ENCODE assay signal across 33 cellular contexts in the genomic region with DNA sequence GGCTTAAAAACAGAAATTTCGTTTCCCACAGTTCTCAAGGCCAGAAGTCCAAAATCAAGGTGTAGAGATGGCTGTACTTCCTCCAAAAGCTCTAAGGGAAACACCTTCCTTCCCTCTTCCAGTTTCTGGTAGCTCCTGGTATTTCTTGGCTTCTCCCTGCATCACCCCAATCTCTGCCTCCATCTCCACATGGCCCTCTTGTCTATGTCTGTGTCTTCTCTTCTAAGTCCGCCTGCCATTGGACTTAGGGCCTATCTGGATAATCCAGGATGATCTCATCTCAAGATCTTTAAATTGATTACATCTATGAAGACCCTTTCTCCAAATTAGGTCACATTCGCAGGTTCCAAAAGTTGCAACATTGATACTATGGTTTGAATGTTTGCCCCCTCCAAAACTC.
"Had no signal": no experiment of that assay in that cellular context is flagged by ENCODE, and none has a peak within 500 bp of the region (broad histone marks: within the 10 kb centered on the region; RNA-seq: fewer than 3 reads in every experiment).

No MANE protein-coding gene starts in this region.

- H3K27ac ChIP-seq: adrenal gland, body of pancreas, brain microvascular endothelial cell, breast epithelium had no signal

- H3K9me3 ChIP-seq: adrenal gland, body of pancreas, breast epithelium had no signal

- H3K27me3 Mint-ChIP-seq: activated B cell treated with CpG ODN at 0.5 μM for 24 hours; activated CD4-positive, alpha-beta memory T cell treated with anti-CD3 and anti-CD28 coated beads for 36 hours; activated CD4-positive, alpha-beta T cell treated with anti-CD3 and anti-CD28 coated beads, Interleukin-2, amount 10 ng/mL, durations not matched to agents 24 days and 14 days; activated CD8-positive, alpha-beta T cell treated with anti-CD3 and anti-CD28 coated beads for 36 hours; activated naive CD8-positive, alpha-beta T cell treated with anti-CD3 and anti-CD28 coated beads for 36 hours had no signal

- ATAC-seq: activated CD8-positive, alpha-beta T cell treated with anti-CD3 and anti-CD28 coated beads for 36 hours; activated naive CD4-positive, alpha-beta T cell treated with anti-CD3 and anti-CD28 coated beads, Interleukin-2, amount 50 U/mL, for 72 hours; activated T-cell treated with anti-CD3 and anti-CD28 coated beads, Interleukin-2, amount 50 U/mL, for 4 hours; activated T-cell treated with anti-CD3 and anti-CD28 coated beads, Interleukin-2, amount 50 U/mL, for 72 hours; activated T-helper 17 cell treated with anti-CD3 and anti-CD28 coated beads, Interleukin-2, amount 50 U/mL, for 72 hours; body of pancreas; T-helper 17 cell had no signal

- H3K27ac Mint-ChIP-seq: activated B cell treated with CpG ODN at 0.5 μM for 24 hours; activated CD4-positive, alpha-beta memory T cell treated with anti-CD3 and anti-CD28 coated beads for 36 hours; activated CD4-positive, alpha-beta T cell treated with anti-CD3 and anti-CD28 coated beads, Interleukin-2, amount 10 ng/mL, durations not matched to agents 24 days and 14 days; activated CD8-positive, alpha-beta T cell treated with anti-CD3 and anti-CD28 coated beads for 36 hours; activated naive CD4-positive, alpha-beta T cell treated with anti-CD3 and anti-CD28 coated beads for 36 hours; activated naive CD4-positive, alpha-beta T cell treated with anti-CD3 and anti-CD28 coated beads, Interleukin-2, amount 50 U/mL, for 72 hours; activated naive CD8-positive, alpha-beta T cell treated with anti-CD3 and anti-CD28 coated beads for 36 hours; activated T-cell treated with anti-CD3 and anti-CD28 coated beads, Interleukin-2, amount 50 U/mL, for 72 hours; activated T-helper 1 cell treated with anti-CD3 and anti-CD28 coated beads, Interleukin-12 subunit alpha, Interleukin-12 subunit beta, Interleukin-2, Interleukin-4 antibody, amounts not matched to agents 30 ng/mL and 10 ng/mL and 1 ng/mL, durations not matched to agents 14 hours and 24 hours and 36 hours; activated T-helper 17 cell treated with anti-CD3 and anti-CD28 coated beads, Interleukin-2, amount 50 U/mL, for 72 hours; T-helper 17 cell; T-helper 2 cell treated with Interferon-gamma antibody and Interleukin-4, amounts not matched to agents 5 μg/mL and 100 μg/mL, for 36 hours had no signal

- DNase-seq: activated B cell treated with CpG ODN at 0.5 μM for 24 hours; activated CD4-positive, alpha-beta memory T cell treated with anti-CD3 and anti-CD28 coated beads for 36 hours; activated CD4-positive, alpha-beta T cell treated with anti-CD3 and anti-CD28 coated beads for 4 hours; activated CD4-positive, alpha-beta T cell treated with anti-CD3 and anti-CD28 coated beads, Interleukin-2, amount 10 ng/mL, durations not matched to agents 24 days and 14 days; activated CD4-positive, alpha-beta T cell treated with anti-CD3 and anti-CD28 coated beads, Interleukin-2, amount 50 U/mL, for 1 hour; activated CD4-positive, alpha-beta T cell treated with anti-CD3 and anti-CD28 coated beads, Interleukin-2, amount 50 U/mL, for 4 hours; activated CD4-positive, CD25-positive, alpha-beta regulatory T cell treated with anti-CD3 and anti-CD28 coated beads, Interleukin-2, amount 50 U/mL, for 72 hours; activated CD8-positive, alpha-beta memory T cell treated with anti-CD3 and anti-CD28 coated beads, Interleukin-2, amount 50 U/mL, for 4 hours; activated CD8-positive, alpha-beta T cell treated with anti-CD3 and anti-CD28 coated beads for 36 hours; activated effector memory CD4-positive, alpha-beta T cell treated with anti-CD3 and anti-CD28 coated beads, Interleukin-2, amount 50 U/mL, for 16 hours; activated gamma-delta T cell treated with Interleukin-2 at 50 U/mL for 16 hours; activated naive CD4-positive, alpha-beta T cell; activated naive CD4-positive, alpha-beta T cell treated with anti-CD3 and anti-CD28 coated beads for 36 hours; activated naive CD4-positive, alpha-beta T cell treated with anti-CD3 and anti-CD28 coated beads, Interleukin-2, amount 50 U/mL, for 16 hours; activated naive CD8-positive, alpha-beta T cell treated with anti-CD3 and anti-CD28 coated beads for 36 hours; activated T-cell treated with anti-CD3 and anti-CD28 coated beads for 4 hours; activated T-cell treated with anti-CD3 and anti-CD28 coated beads, Interleukin-2, amount 50 U/mL, for 1 hour; activated T-cell treated with anti-CD3 and anti-CD28 coated beads, Interleukin-2, amount 50 U/mL, for 4 hours; activated T-cell treated with anti-CD3 and anti-CD28 coated beads, Interleukin-2, amount 50 U/mL, for 72 hours; adrenal gland; amniotic stem cell; aorta; body of pancreas; brain microvascular endothelial cell; central memory CD4-positive, alpha-beta T cell; cerebellar nuclear complex; T-helper 17 cell; T-helper 9 cell had no signal

- H3K36me3 ChIP-seq: adrenal gland, brain microvascular endothelial cell, breast epithelium had no signal

- H3K4me3 ChIP-seq: adrenal gland, body of pancreas, breast epithelium had no signal

- H3K27me3 ChIP-seq: adrenal gland, body of pancreas, brain microvascular endothelial cell, breast epithelium had no signal

- H3K9me3 Mint-ChIP-seq: activated B cell treated with CpG ODN at 0.5 μM for 24 hours; activated CD4-positive, alpha-beta memory T cell treated with anti-CD3 and anti-CD28 coated beads for 36 hours; activated CD4-positive, alpha-beta T cell treated with anti-CD3 and anti-CD28 coated beads, Interleukin-2, amount 10 ng/mL, durations not matched to agents 24 days and 14 days; activated CD8-positive, alpha-beta T cell treated with anti-CD3 and anti-CD28 coated beads for 36 hours; activated naive CD4-positive, alpha-beta T cell treated with anti-CD3 and anti-CD28 coated beads for 36 hours; activated naive CD4-positive, alpha-beta T cell treated with anti-CD3 and anti-CD28 coated beads, Interleukin-2, amount 50 U/mL, for 72 hours; activated naive CD8-positive, alpha-beta T cell treated with anti-CD3 and anti-CD28 coated beads for 36 hours; activated T-cell treated with anti-CD3 and anti-CD28 coated beads, Interleukin-2, amount 50 U/mL, for 4 hours; activated T-cell treated with anti-CD3 and anti-CD28 coated beads, Interleukin-2, amount 50 U/mL, for 72 hours; activated T-helper 1 cell treated with anti-CD3 and anti-CD28 coated beads, Interleukin-12 subunit alpha, Interleukin-12 subunit beta, Interleukin-2, Interleukin-4 antibody, amounts not matched to agents 30 ng/mL and 10 ng/mL and 1 ng/mL, durations not matched to agents 14 hours and 24 hours and 36 hours; activated T-helper 17 cell treated with anti-CD3 and anti-CD28 coated beads, Interleukin-2, amount 50 U/mL, for 72 hours; T-helper 2 cell treated with Interferon-gamma antibody and Interleukin-4, amounts not matched to agents 5 μg/mL and 100 μg/mL, for 36 hours had no signal

- H3K36me3 Mint-ChIP-seq: activated CD4-positive, alpha-beta memory T cell treated with anti-CD3 and anti-CD28 coated beads for 36 hours; activated naive CD4-positive, alpha-beta T cell treated with anti-CD3 and anti-CD28 coated beads, Interleukin-2, amount 50 U/mL, for 72 hours; activated naive CD8-positive, alpha-beta T cell treated with anti-CD3 and anti-CD28 coated beads for 36 hours had no signal

- H3K4me1 Mint-ChIP-seq: activated CD4-positive, alpha-beta T cell treated with anti-CD3 and anti-CD28 coated beads, Interleukin-2, amount 10 ng/mL, durations not matched to agents 24 days and 14 days; activated naive CD8-positive, alpha-beta T cell treated with anti-CD3 and anti-CD28 coated beads for 36 hours; activated T-helper 17 cell treated with anti-CD3 and anti-CD28 coated beads, Interleukin-2, amount 50 U/mL, for 72 hours; T-helper 17 cell had no signal

- H3K4me1 ChIP-seq: adrenal gland, body of pancreas, breast epithelium had no signal

- H3K4me3 Mint-ChIP-seq: activated B cell treated with CpG ODN at 0.5 μM for 24 hours; activated CD4-positive, alpha-beta memory T cell treated with anti-CD3 and anti-CD28 coated beads for 36 hours; activated CD4-positive, alpha-beta T cell treated with anti-CD3 and anti-CD28 coated beads, Interleukin-2, amount 10 ng/mL, durations not matched to agents 24 days and 14 days; activated CD8-positive, alpha-beta T cell treated with anti-CD3 and anti-CD28 coated beads for 36 hours; activated naive CD4-positive, alpha-beta T cell treated with anti-CD3 and anti-CD28 coated beads for 36 hours; activated naive CD8-positive, alpha-beta T cell treated with anti-CD3 and anti-CD28 coated beads for 36 hours; activated T-cell treated with anti-CD3 and anti-CD28 coated beads, Interleukin-2, amount 50 U/mL, for 4 hours; activated T-cell treated with anti-CD3 and anti-CD28 coated beads, Interleukin-2, amount 50 U/mL, for 72 hours; activated T-helper 1 cell treated with anti-CD3 and anti-CD28 coated beads, Interleukin-12 subunit alpha, Interleukin-12 subunit beta, Interleukin-2, Interleukin-4 antibody, amounts not matched to agents 30 ng/mL and 10 ng/mL and 1 ng/mL, durations not matched to agents 14 hours and 24 hours and 36 hours; activated T-helper 17 cell treated with anti-CD3 and anti-CD28 coated beads, Interleukin-2, amount 50 U/mL, for 72 hours; T-helper 17 cell; T-helper 2 cell treated with Interferon-gamma antibody and Interleukin-4, amounts not matched to agents 5 μg/mL and 100 μg/mL, for 36 hours had no signal
